ENCODE assay signal across 1 cellular context in the genomic region with DNA sequence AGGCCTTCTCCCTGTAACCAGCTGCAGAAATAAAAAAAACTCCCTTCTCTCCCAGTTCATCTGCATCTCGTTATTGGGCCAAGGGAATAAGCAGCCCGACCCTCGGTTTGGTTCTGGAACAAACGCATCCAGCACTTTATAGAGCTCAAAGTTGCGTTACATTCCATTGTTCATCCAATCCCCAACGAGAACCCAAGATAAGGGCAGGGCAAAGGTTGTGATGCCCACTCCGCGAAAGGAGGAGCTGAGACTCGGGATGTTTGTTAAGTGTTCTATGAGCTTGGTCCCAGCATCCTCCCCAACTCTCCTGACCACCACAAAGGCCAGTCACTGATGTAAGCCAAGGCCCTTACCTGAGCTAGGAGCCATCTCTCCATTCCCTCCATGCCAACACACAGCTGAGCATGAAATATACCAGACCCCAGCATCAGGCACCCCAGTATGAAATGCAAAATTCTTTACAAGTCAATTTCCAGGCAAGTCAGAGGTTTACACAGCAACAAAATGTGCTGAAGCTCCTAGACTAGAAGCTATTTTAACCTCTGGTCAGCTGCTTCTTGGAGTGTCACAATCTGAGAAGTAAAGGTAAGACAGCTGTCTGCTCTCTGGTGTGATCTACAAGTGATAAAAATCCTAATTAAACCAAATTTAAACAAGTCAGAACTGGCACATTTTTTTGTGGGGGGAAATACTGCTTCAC.
TF ChIP-seq lines count a peak whose summit lies in the region.

No MANE protein-coding gene starts in this region.

TF ChIP-seq in HepG2, 621 proteins besides CTCF, POLR2A, EP300 and RAD21:
- TF ChIP-seq, protein P1, sequence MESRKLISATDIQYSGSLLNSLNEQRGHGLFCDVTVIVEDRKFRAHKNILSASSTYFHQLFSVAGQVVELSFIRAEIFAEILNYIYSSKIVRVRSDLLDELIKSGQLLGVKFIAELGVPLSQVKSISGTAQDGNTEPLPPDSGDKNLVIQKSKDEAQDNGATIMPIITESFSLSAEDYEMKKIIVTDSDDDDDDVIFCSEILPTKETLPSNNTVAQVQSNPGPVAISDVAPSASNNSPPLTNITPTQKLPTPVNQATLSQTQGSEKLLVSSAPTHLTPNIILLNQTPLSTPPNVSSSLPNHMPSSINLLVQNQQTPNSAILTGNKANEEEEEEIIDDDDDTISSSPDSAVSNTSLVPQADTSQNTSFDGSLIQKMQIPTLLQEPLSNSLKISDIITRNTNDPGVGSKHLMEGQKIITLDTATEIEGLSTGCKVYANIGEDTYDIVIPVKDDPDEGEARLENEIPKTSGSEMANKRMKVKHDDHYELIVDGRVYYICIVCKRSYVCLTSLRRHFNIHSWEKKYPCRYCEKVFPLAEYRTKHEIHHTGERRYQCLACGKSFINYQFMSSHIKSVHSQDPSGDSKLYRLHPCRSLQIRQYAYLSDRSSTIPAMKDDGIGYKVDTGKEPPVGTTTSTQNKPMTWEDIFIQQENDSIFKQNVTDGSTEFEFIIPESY (CRISPR knock-in tag; IDR thresholded peaks at IDR 0.05): peak; percentile 58; the same call in 1 of the 2 replicates
- TF ChIP-seq PRPF4 (IDR thresholded peaks at IDR 0.05; ENCODE audit: low read depth, low read length, poor library complexity, severe bottlenecking): no peak
TF ChIP-seq in HepG2: peak in this region for 1.
